9 cellular contexts compared by ENCODE assay signal in the genomic region with DNA sequence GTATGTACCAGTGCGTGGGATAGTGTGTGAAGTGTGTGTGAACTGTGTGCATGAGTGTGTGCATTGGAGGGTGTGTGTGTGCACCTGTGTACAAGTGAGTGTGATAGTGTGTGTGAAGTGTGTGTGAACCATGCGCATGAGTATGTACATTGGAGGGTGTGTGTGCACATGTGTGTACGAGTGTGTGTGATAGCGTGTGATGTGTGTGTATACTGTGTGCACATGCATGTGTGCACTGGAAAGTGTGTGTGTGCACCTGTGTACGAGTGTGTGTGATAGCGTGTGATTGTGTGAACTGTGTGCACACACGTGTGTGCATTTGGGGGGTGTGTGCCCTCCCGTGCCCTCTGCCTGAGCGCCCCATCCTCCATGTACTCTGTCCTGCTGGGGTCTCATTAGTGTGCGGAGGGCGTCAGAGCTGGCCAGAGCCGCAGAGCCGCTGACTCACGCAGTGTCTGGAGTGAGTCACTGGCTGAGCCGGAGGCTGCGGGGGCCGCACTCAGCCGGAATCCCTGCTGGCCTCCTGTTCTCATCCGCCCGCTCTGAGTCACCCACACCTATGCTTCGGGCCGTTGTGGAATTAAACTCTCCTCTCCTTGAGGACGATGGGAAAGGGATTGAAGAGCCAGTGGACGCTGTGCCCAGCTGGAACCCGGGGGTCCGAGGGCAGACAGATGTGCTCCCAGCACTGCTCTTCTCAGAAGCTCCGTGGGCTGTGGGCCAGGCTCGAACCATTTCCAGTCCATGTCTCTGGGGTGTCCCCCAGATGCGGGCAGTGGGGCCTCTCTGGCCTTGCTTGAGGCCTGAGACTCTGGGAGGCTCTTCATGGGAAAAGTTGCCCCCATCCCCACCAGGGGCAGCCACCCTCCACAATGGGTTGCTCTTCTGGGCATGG. TPM values are rescaled to one million over a fixed set of nuclear protein-coding genes. Genes with fewer than 3 reads are reported as not detected.
DNase-seq lines count a peak whose midpoint lies in the region; ATAC-seq, FAIRE-seq and TF ChIP-seq lines count a peak whose summit lies in the region.
"Had no signal": no experiment of that assay in that cellular context is flagged by ENCODE, and none has a peak within 500 bp of the region (broad histone marks: within the 10 kb centered on the region; RNA-seq: fewer than 3 reads in every experiment).

No MANE protein-coding gene starts in this region.

- ATAC-seq in HG02852 (IDR thresholded peaks at IDR 0.05; ENCODE audit: unreplicated experiment) = no peak
- ATAC-seq in HG03571 (IDR thresholded peaks at IDR 0.05; ENCODE audit: unreplicated experiment) = no peak

- dilution Hi-C loops in keratinocyte (cut with MboI; ENCODE audit: extremely low pct_ligation_motif_present, low sequenced_read_pairs) = no loop called here

- TF ChIP-seq CTCF in A673 (conservative IDR thresholded peaks at IDR 0.05; ENCODE audit: low read depth, low read length) (no peak), astrocyte of the spinal cord (IDR thresholded peaks at IDR 0.05; ENCODE audit: low read depth, low read length) (no peak), keratinocyte (optimal IDR thresholded peaks at IDR 0.05 in 1 of 3, IDR thresholded peaks at IDR 0.05 in 1 of 3, conservative IDR thresholded peaks at IDR 0.05 in 1 of 3; ENCODE audit: extremely low read depth in 1 of 3, insufficient read depth in 2 of 3, low read length in 3 of 3) (no peak)

- H3K9me3 ChIP-seq in A673 (ENCODE audit: low read depth, low read length, poor library complexity, severe bottlenecking) = no peaks in the 10 kb centered on the region
- peaks cover 20% of the 10 kb centered on the region for H3K9me3 ChIP-seq in HUES64 (ENCODE audit: insufficient read depth, low read depth, low read length)
- no peaks in the 10 kb centered on the region for H3K9me3 ChIP-seq in keratinocyte (ENCODE audit: control insufficient read depth, low read depth, low read length)

- peak; percentile 84 for FAIRE-seq in keratinocyte (lab: Jason Lieb, UNC)

- in situ Hi-C loops in astrocyte of the spinal cord (cut with HindIII; ENCODE audit: low sequenced_read_pairs) = no loop called here

- intact Hi-C loops in A673 (cut with micrococcal nuclease; ENCODE audit: unreplicated experiment) = no loop called here

- H2AFZ ChIP-seq in keratinocyte (ENCODE audit: control insufficient read depth, low read length) = peak overlapping the region; percentile 64

- 81% methylated on average over 29 of the region's 29 CpGs for WGBS in HUES64

- peak overlapping the region; percentile 37 for H3K4me2 ChIP-seq in keratinocyte (ENCODE audit: control insufficient read depth, extremely low read depth, insufficient read depth, low read depth, low read length)

- POLR2A ChIA-PET in A673 (lab: Charles Lee; ENCODE audit: low non-redundant PET) = interaction anchor here (0.6 kb wide), 1 partner anchor 283 kb away, joined by 3 read pairs; no protein-coding TSS in a partner anchor

- H3K27me3 ChIP-seq in A673 (replicated peaks; ENCODE audit: insufficient read depth, low read depth, low read length, poor library complexity) (no peaks in the 10 kb centered on the region), HUES64 (ENCODE audit: insufficient read depth, low read length) (0 out of 2 replicates have a peak, but pooled peaks cover 2% of the 10 kb centered on the region), keratinocyte (ENCODE audit: control insufficient read depth, extremely low read depth, insufficient read depth, low read length) (no peaks in the 10 kb centered on the region)

- CTCF ChIA-PET in A673 (lab: Charles Lee) = no interaction called here

- H3K9ac ChIP-seq in HUES64 (ENCODE audit: low read depth, low read length) = no peak overlapping the region
- H3K9ac ChIP-seq in keratinocyte (ENCODE audit: control insufficient read depth, extremely low read depth, insufficient read depth, low read length) = peak overlapping the region; percentile 23

- no peaks in the 10 kb centered on the region for H3K36me3 ChIP-seq in A673 (ENCODE audit: insufficient read depth, low read length, poor library complexity, severe bottlenecking)
- H3K36me3 ChIP-seq in HUES64 (ENCODE audit: insufficient read depth, low read length) = no peaks in the 10 kb centered on the region
- no peaks in the 10 kb centered on the region for H3K36me3 ChIP-seq in keratinocyte (ENCODE audit: control insufficient read depth in 2 of 2, extremely low read depth in 1 of 2, insufficient read depth in 2 of 2, low read length in 2 of 2)

- peak; percentile 78 for DNase-seq in A673 (ENCODE audit: low spot score)
- peak; percentile 98 for DNase-seq in astrocyte of the spinal cord (ENCODE audit: low read depth, low spot score)
- peak; percentile 67 for DNase-seq in keratinocyte (ENCODE audit: low read depth, low spot score)
- no peak for DNase-seq in NCI-H2081 (lab: John Stamatoyannopoulos, UW)
- no peak for DNase-seq in T-helper 1 cell
- DNase-seq: CD4-positive, CD25-positive, alpha-beta regulatory T cell had no signal

- no peaks in the 10 kb centered on the region for H3K9me1 ChIP-seq in keratinocyte (ENCODE audit: control insufficient read depth, extremely low read depth, insufficient read depth, low read length)

- BruUV-seq in A673 (replicated peaks; lab: Mats Ljungman, UMichigan) = no TSS peak

- peaks cover 6% of the 10 kb centered on the region for H3K4me1 ChIP-seq in A673 (ENCODE audit: insufficient read depth, low read length, poor library complexity, severe bottlenecking)
- H3K4me1 ChIP-seq in HUES64 (ENCODE audit: insufficient read depth, low read length) = 0 out of 2 replicates have a peak, but pooled peaks cover 9% of the 10 kb centered on the region
- peaks cover 30% of the 10 kb centered on the region for H3K4me1 ChIP-seq in keratinocyte (ENCODE audit: control insufficient read depth, extremely low read depth, insufficient read depth, low read length)

- no peak overlapping the region for H3K27ac ChIP-seq in A673 (ENCODE audit: low read depth, low read length, poor library complexity, severe bottlenecking)
- 0 out of 2 replicates have a peak overlapping the region, but pooled peaks have one; percentile 15 for H3K27ac ChIP-seq in HUES64 (ENCODE audit: low read depth, low read length)
- peak overlapping the region; percentile 53 for H3K27ac ChIP-seq in keratinocyte (ENCODE audit: control insufficient read depth, insufficient read depth, low read length)

- H3K4me3 ChIP-seq in A673 (ENCODE audit: low read depth, low read length, poor library complexity, severe bottlenecking) = no peak overlapping the region
- H3K4me3 ChIP-seq in HUES64 (ENCODE audit: low read length) = no peak overlapping the region
- peak overlapping the region; percentile 20 for H3K4me3 ChIP-seq in astrocyte of the spinal cord (ENCODE audit: low read depth, low read length)
- H3K4me3 ChIP-seq in keratinocyte (ENCODE audit: control insufficient read depth in 2 of 3, extremely low read depth in 1 of 3, insufficient read depth in 2 of 3, low read depth in 1 of 3, low read length in 3 of 3) = peak overlapping the region in 1 of 3 experiments; percentile 13

- H3K79me2 ChIP-seq in keratinocyte (ENCODE audit: control insufficient read depth, insufficient read depth, low read length) = no peaks in the 10 kb centered on the region

- H4K20me1 ChIP-seq in keratinocyte (ENCODE audit: control insufficient read depth, extremely low read depth, insufficient read depth, low read length) = no peaks in the 10 kb centered on the region

RNA-seq across cellular contexts. Expression of a gene that starts 27.3 kb away (rescaled TPM):
- total RNA-seq in A673 (2021) = 44.5 and 53.4 TPM in 2 replicates
- polyA plus RNA-seq in HUES64 (2013, experiment 1 of 2) = 29.9 TPM
- 40.6 TPM for polyA plus RNA-seq in HUES64 (2013, experiment 2 of 2)
- polyA plus RNA-seq in keratinocyte = 47.3 to 69.7 TPM (median 56.7 TPM) in 3 replicates
- polyA plus RNA-seq in keratinocyte (2011; ENCODE audit: low read depth) = 127 TPM
- 28.3 and 38.3 TPM in 2 replicates for polyA plus RNA-seq in keratinocyte (2011; cell fraction: cytosol; rRNA removed)
- polyA plus RNA-seq in keratinocyte (2011; cell fraction: nucleus; rRNA removed) = 249 and 270 TPM in 2 replicates
- polyA plus RNA-seq in keratinocyte (2012; ENCODE audit: low replicate concordance) = 39.1 and 39.3 TPM in 2 replicates
- polyA minus RNA-seq in keratinocyte = 20.8 to 61.8 TPM (median 27.2 TPM) in 3 replicates
- polyA minus RNA-seq in keratinocyte (2011; cell fraction: cytosol; rRNA and poly(A)+ RNA removed) = 14.2 TPM
- 26.6 and 38.2 TPM in 2 replicates for polyA minus RNA-seq in keratinocyte (2011; cell fraction: nucleus; rRNA and poly(A)+ RNA removed)

Comparison
In these comparisons a context has a peak if more than half of its experiments do, and no peak if none do; other contexts are left out.
1. DNase-seq: peak in A673 (single experiment), astrocyte of the spinal cord (single experiment) and keratinocyte (single experiment); none in NCI-H2081 (0 of 2) and T-helper 1 cell (0 of 5).